In the genomic region with DNA sequence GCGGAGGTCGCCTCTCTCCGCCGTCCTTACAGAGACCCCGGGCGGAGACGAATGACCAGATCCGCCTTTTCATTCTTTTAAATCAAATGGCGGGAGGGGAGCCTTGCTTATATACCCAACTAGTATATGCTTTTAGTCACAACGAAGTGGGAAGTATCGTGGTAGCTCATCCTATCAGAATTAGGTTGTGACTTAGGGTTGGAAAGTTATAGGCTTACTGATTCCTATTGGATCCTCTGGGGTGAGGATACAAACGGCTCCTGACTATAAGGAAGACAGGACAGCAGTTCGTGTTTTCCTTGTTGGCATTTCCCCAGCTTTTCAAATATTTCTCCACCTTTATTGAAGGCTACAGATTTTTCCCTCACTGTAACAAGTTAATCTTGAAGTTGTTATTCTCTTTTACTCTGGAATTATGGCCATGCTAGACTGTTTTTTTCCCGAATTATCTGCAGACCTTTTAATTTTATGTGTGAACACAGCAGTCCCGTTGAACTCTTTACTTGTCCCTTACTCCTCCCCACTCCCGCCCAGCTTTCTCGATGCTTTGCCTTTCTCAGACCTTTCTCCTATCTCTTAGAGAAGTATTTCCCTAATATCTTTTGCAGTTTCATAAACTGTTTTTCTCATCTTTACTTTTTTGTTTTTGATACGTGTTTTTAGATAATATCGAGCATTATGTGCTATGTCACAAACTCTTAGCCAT, we compare ENCODE assay signal across 8 cellular contexts. TPM values are rescaled to one million over a fixed set of nuclear protein-coding genes. Genes with fewer than 3 reads are reported as not detected.
A peak's percentile ranks its signal among the peaks of the same experiment; 100 is the strongest.
DNase-seq lines count a peak whose midpoint lies in the region; ATAC-seq, FAIRE-seq and TF ChIP-seq lines count a peak whose summit lies in the region.

No MANE protein-coding gene starts in this region.

- H3K36me3 ChIP-seq in H1 (ENCODE audit: control insufficient read depth in 2 of 4, insufficient read depth in 4 of 4, low read length in 3 of 4) (no peaks in the 10 kb centered on the region), mucosa of rectum (ENCODE audit: control insufficient read depth in 2 of 2, insufficient read depth in 2 of 2, low read length in 2 of 2) (no peaks in the 10 kb centered on the region), aorta (ENCODE audit: control insufficient read depth in 1 of 2, insufficient read depth in 2 of 2, low read length in 1 of 2) (no peaks in the 10 kb centered on the region)

- H4K8ac ChIP-seq in H1 (ENCODE audit: extremely low read depth, insufficient read depth, low read length) = peak overlapping the region; percentile 99; the same call in 1 of the 2 replicates

- no peak overlapping the region for H2AK5ac ChIP-seq in H1 (ENCODE audit: low read depth, low read length)

- intact Hi-C loops in aorta (cut with DNase I) = no loop called here

- no peaks in the 10 kb centered on the region for H3K9me3 ChIP-seq in H1 (ENCODE audit: insufficient read depth in 2 of 2, low read depth in 1 of 2, low read length in 1 of 2)
- no peaks in the 10 kb centered on the region for H3K9me3 ChIP-seq in mucosa of rectum (ENCODE audit: control insufficient read depth in 2 of 2, low read length in 2 of 2)
- H3K9me3 ChIP-seq in aorta (ENCODE audit: control insufficient read depth, low read length) = no peaks in the 10 kb centered on the region

- H2BK12ac ChIP-seq in H1 (ENCODE audit: low read depth, low read length) = no peak overlapping the region; the same call in 1 of the 2 replicates

- no peak overlapping the region for H3K14ac ChIP-seq in H1 (ENCODE audit: insufficient read length)

- H4K91ac ChIP-seq in H1 (replicated peaks; ENCODE audit: insufficient read length, low read length) = no peak overlapping the region

- H3K9ac ChIP-seq in H1 (replicated peaks in 1 of 4; ENCODE audit: extremely low read depth in 1 of 4, low read depth in 3 of 4, low read length in 3 of 4) (peak overlapping the region; percentile 94 to 100 (median 98)), mucosa of rectum (ENCODE audit: low read depth in 1 of 2, low read length in 2 of 2) (peak overlapping the region; percentile 92 to 97)

- H4K20me1 ChIP-seq in H1 (replicated peaks in 1 of 2; ENCODE audit: control insufficient read depth in 1 of 2, insufficient read depth in 2 of 2, low read length in 2 of 2) = no peaks in the 10 kb centered on the region

- TF ChIP-seq CTCF in H1 (IDR thresholded peaks at IDR 0.05; ENCODE audit: control extremely low read depth in 1 of 3, insufficient read depth in 1 of 3, low read depth in 1 of 3, low read length in 3 of 3) = no peak

- no peak overlapping the region for H3K56ac ChIP-seq in H1 (replicated peaks; ENCODE audit: insufficient read length, low read depth, low read length)

- H3K4me3 ChIP-seq in H1 (ENCODE audit: extremely low read depth in 1 of 4, insufficient read depth in 2 of 4, low read depth in 3 of 4, low read length in 4 of 4) (peak overlapping the region; percentile 73 to 96 (median 92)), mucosa of rectum (ENCODE audit: low read length in 2 of 2) (peak overlapping the region; percentile 98 to 99), aorta (ENCODE audit: low read length in 2 of 2) (peak overlapping the region; percentile 68 to 81)

- no peak overlapping the region for H3K23ac ChIP-seq in H1 (ENCODE audit: insufficient read length)

- peak; percentile 3 for ATAC-seq in GM18868 (IDR thresholded peaks at IDR 0.05; ENCODE audit: unreplicated experiment)
- peak; percentile 12 for ATAC-seq in HG03280 (IDR thresholded peaks at IDR 0.05; ENCODE audit: unreplicated experiment)
- ATAC-seq in aorta (ENCODE audit: low FRiP score) = no peak

- 0 out of 2 replicates have a peak, but pooled peaks cover 2% of the 10 kb centered on the region for H3K79me1 ChIP-seq in H1 (ENCODE audit: low read depth, low read length)

- CTCF ChIA-PET in H1 (lab: Charles Lee; ENCODE audit: partially characterized antibody) = interaction anchor here (0.6 to 1.7 kb wide), 4 partner anchors 20 to 164 kb away, joined by 3 to 4 read pairs (median 4); no protein-coding TSS in a partner anchor

- 9% methylated on average over 19 of the region's 19 CpGs; no CpG with 5 or more reads in 1 of the 2 experiments for WGBS in H1 (ENCODE audit: extremely low coverage in 1 of 2, insufficient coverage in 1 of 2, insufficient read length in 1 of 2, insufficient replicate concordance in 2 of 2, low coverage in 1 of 2, low lambda C conversion rate in 2 of 2, missing lambda C conversion rate in 1 of 2), 2 experiments
- 2 to 3% methylated on average over 19 of the region's 19 CpGs for WGBS in aorta, 2 donors

- peaks cover 0 to 3% (median 0%) of the 10 kb centered on the region in 4 experiments; a peak in 1 of 7 replicates for H3K4me1 ChIP-seq in H1 (replicated peaks in 1 of 4; ENCODE audit: control insufficient read depth in 3 of 4, insufficient read depth in 4 of 4, low read length in 3 of 4)
- H3K4me1 ChIP-seq in mucosa of rectum (ENCODE audit: control insufficient read depth in 2 of 2, insufficient read depth in 2 of 2, low read length in 2 of 2) = peaks cover 9 to 17% of the 10 kb centered on the region in 2 donors
- H3K4me1 ChIP-seq in aorta (ENCODE audit: control insufficient read depth in 1 of 2, insufficient read depth in 2 of 2, low read length in 2 of 2) = peaks cover 0 to 2% of the 10 kb centered on the region in 2 donors

- H3K23me2 ChIP-seq in H1 (ENCODE audit: low read depth, low read length) = peaks cover 2% of the 10 kb centered on the region

- peak; percentile 13 for FAIRE-seq in H1 (lab: Jason Lieb, UNC)

- peak overlapping the region; percentile 99; the same call in 1 of the 2 replicates for H2BK5ac ChIP-seq in H1 (ENCODE audit: low read depth, low read length)

- H3K27ac ChIP-seq in H1 (ENCODE audit: low read depth, low read length) (peak overlapping the region; percentile 100), mucosa of rectum (ENCODE audit: low read depth in 2 of 2, low read length in 2 of 2) (peak overlapping the region; percentile 93 to 98), aorta (ENCODE audit: low read depth in 1 of 2, low read length in 2 of 2) (peak overlapping the region in 1 of 2 donors; percentile 98)

- no peak for TF ChIP-seq RAD21 in H1 (IDR thresholded peaks at IDR 0.05 in 1 of 2, conservative IDR thresholded peaks at IDR 0.05 in 1 of 2; ENCODE audit: low read depth in 2 of 2, low read length in 2 of 2)

- H2BK20ac ChIP-seq in H1 (ENCODE audit: low read length) = no peak overlapping the region

- H3K79me2 ChIP-seq in H1 (ENCODE audit: control insufficient read depth in 1 of 2, insufficient read depth in 2 of 2, low read length in 2 of 2) = peaks cover 0 to 52% of the 10 kb centered on the region in 2 experiments; a peak in 2 of 4 replicates

- no peak overlapping the region for H3K4ac ChIP-seq in H1 (replicated peaks; ENCODE audit: insufficient read length, low read depth, low read length)

- H3K18ac ChIP-seq in H1 (ENCODE audit: extremely low read depth, low read length) = no peak overlapping the region; the same call in 1 of the 2 replicates

- H3K27me3 ChIP-seq in H1 (replicated peaks in 1 of 4; ENCODE audit: control insufficient read depth in 3 of 4, extremely low read depth in 1 of 4, insufficient read depth in 3 of 4, low read length in 3 of 4) (no peaks in the 10 kb centered on the region), mucosa of rectum (ENCODE audit: control insufficient read depth in 2 of 2, insufficient read depth in 2 of 2, low read length in 2 of 2) (no peaks in the 10 kb centered on the region), aorta (ENCODE audit: control insufficient read depth in 1 of 2, insufficient read depth in 2 of 2, low read length in 1 of 2) (no peaks in the 10 kb centered on the region)

- peak overlapping the region; percentile 100 for H2AFZ ChIP-seq in H1 (ENCODE audit: low read length)

- DNase-seq in AML-193 (lab: John Stamatoyannopoulos, UW) (peak; percentile 30 to 49), RPMI7951 (ENCODE audit: low read depth) (peak; percentile 78), H1 (ENCODE audit: low read depth in 1 of 2, low spot score in 2 of 2) (no peak), aorta (no peak)
- no peak for DNase-seq in activated CD4-positive, alpha-beta T cell treated with anti-CD3 and anti-CD28 coated beads, Interleukin-2, amount 50 U/mL, for 4 hours

- H2BK120ac ChIP-seq in H1 (replicated peaks; ENCODE audit: low read depth, low read length) = no peak overlapping the region

- TF ChIP-seq EP300 in H1 (IDR thresholded peaks at IDR 0.05; ENCODE audit: borderline replicate concordance in 1 of 2, low read depth in 2 of 2, low read length in 2 of 2) = no peak

- peak overlapping the region; percentile 85 for H4K5ac ChIP-seq in H1 (ENCODE audit: insufficient read length, low read depth, low read length)

- no peak overlapping the region; the same call in 1 of the 2 replicates for H2BK15ac ChIP-seq in H1 (ENCODE audit: low read length)

- POLR2A ChIA-PET in H1 (lab: Charles Lee; ENCODE audit: partially characterized antibody) = interaction anchor here (0.6 to 1.8 kb wide), 4 partner anchors 18 to 96 kb away, joined by 3 read pairs; no protein-coding TSS in a partner anchor

- no peak for TF ChIP-seq POLR2A in H1 (IDR thresholded peaks at IDR 0.05; ENCODE audit: control extremely low read depth in 1 of 2, low read depth in 2 of 2, low read length in 2 of 2)

- H3K4me2 ChIP-seq in H1 (ENCODE audit: insufficient read depth in 1 of 2, low read depth in 2 of 2, low read length in 2 of 2) = peak overlapping the region; percentile 73 to 76

RNA-seq across cellular contexts. Expression of a gene that starts 0.6 kb away (rescaled TPM):
- total RNA-seq in RPMI7951 (2014; rRNA removed; shearing (Covaris generic)) = 18.5 and 21.1 TPM in 2 replicates
- total RNA-seq in H1 (2021; fragmentation: NEBNext Ultra II Directional; extraction: Animal tissue kit (Norgen Biotek cat#: 25700)) = 15.6 and 17.1 TPM in 2 replicates
- polyA plus RNA-seq in H1 (2011; rRNA removed) (3.4 and 3.9 TPM in 2 replicates), aorta (10 to 100 TPM in 1 of 2 donors, 1 to 10 TPM in 1; 2.4 to 11.3 TPM)
- 6.9 TPM for polyA plus RNA-seq in H1 (2011; cell fraction: cytosol; rRNA removed)
- 5.9 TPM for polyA plus RNA-seq in H1 (2011; cell fraction: nucleus; rRNA removed)
- 5.8 to 11.6 TPM (median 6.8 TPM) in 4 replicates for polyA plus RNA-seq in H1 (2012, experiment 1 of 2)
- polyA plus RNA-seq in H1 (2012, experiment 2 of 2) = 0.84 TPM
- 8.7 TPM for polyA plus RNA-seq in H1 (2013, experiment 1 of 2)
- 7.4 TPM for polyA plus RNA-seq in H1 (2013, experiment 2 of 2)
- 8.3 and 9.5 TPM in 2 replicates for polyA minus RNA-seq in H1 (2011; rRNA and poly(A)+ RNA removed)
- 11.1 TPM for polyA minus RNA-seq in H1 (2011; cell fraction: cytosol; rRNA and poly(A)+ RNA removed)
- 22.3 TPM for polyA minus RNA-seq in H1 (2011; cell fraction: nucleus; rRNA and poly(A)+ RNA removed)
- total RNA-seq in aorta = 10 to 100 TPM; 12.7 to 19.0 TPM

RNA-seq across cellular contexts. Expression of a gene that starts 0.9 kb away (rescaled TPM):
- 28.9 and 40.1 TPM in 2 replicates for total RNA-seq in RPMI7951 (2014; rRNA removed; shearing (Covaris generic))
- total RNA-seq in H1 (2021; fragmentation: NEBNext Ultra II Directional; extraction: Animal tissue kit (Norgen Biotek cat#: 25700)) = 7.4 and 7.5 TPM in 2 replicates
- polyA plus RNA-seq in H1 (2011; rRNA removed) (4.6 and 5.1 TPM in 2 replicates), aorta (10 to 100 TPM; 23.0 to 27.4 TPM)
- polyA plus RNA-seq in H1 (2011; cell fraction: cytosol; rRNA removed) = 7.0 TPM
- 2.3 TPM for polyA plus RNA-seq in H1 (2011; cell fraction: nucleus; rRNA removed)
- polyA plus RNA-seq in H1 (2012, experiment 1 of 2) = 3.7 to 8.5 TPM (median 4.6 TPM) in 4 replicates
- 0.58 TPM for polyA plus RNA-seq in H1 (2012, experiment 2 of 2)
- 3.8 TPM for polyA plus RNA-seq in H1 (2013, experiment 1 of 2)
- polyA plus RNA-seq in H1 (2013, experiment 2 of 2) = 3.8 TPM
- 8.2 and 8.6 TPM in 2 replicates for polyA minus RNA-seq in H1 (2011; rRNA and poly(A)+ RNA removed)
- 5.7 TPM for polyA minus RNA-seq in H1 (2011; cell fraction: cytosol; rRNA and poly(A)+ RNA removed)
- 14.8 TPM for polyA minus RNA-seq in H1 (2011; cell fraction: nucleus; rRNA and poly(A)+ RNA removed)
- 10 to 100 TPM; 24.1 to 27.3 TPM for total RNA-seq in aorta

Comparison
In these comparisons a context has a peak if more than half of its experiments do, and no peak if none do; other contexts are left out.
1. DNase-seq: peak in AML-193 (2 of 2) and RPMI7951 (single experiment); none in H1 (0 of 2), aorta (0 of 2) and activated CD4-positive, alpha-beta T cell treated with anti-CD3 and anti-CD28 coated beads, Interleukin-2, amount 50 U/mL, for 4 hours (0 of 2).
2. Peak in every context shown above with its lines, with median percentiles within 50 percentile points of each other: H3K4me3 ChIP-seq.